Comparison of ENCODE assay signal across 25 cellular contexts in genomic region chr6:166312832-166313231, GRCh38. TPM values are rescaled to one million over a fixed set of nuclear protein-coding genes. Genes with fewer than 3 reads are reported as not detected.
"Had no signal": no experiment of that assay in that cellular context is flagged by ENCODE, and none has a peak within 500 bp of the region (broad histone marks: within the 10 kb centered on the region; RNA-seq: fewer than 3 reads in every experiment).

No MANE protein-coding gene starts in this region.

- H3K79me2 ChIP-seq: hepatocyte had no signal

- H3K36me3 Mint-ChIP-seq: activated CD4-positive, alpha-beta memory T cell treated with anti-CD3 and anti-CD28 coated beads for 36 hours; activated CD8-positive, alpha-beta memory T cell treated with anti-CD3 and anti-CD28 coated beads, Interleukin-2, amount 10 ng/mL, durations not matched to agents 7 days and 5 days; activated naive CD8-positive, alpha-beta T cell had no signal

- H3K9me3 Mint-ChIP-seq: activated CD4-positive, alpha-beta memory T cell treated with anti-CD3 and anti-CD28 coated beads for 36 hours; activated CD4-positive, alpha-beta T cell treated with anti-CD3 and anti-CD28 coated beads, Interleukin-2, amount 10 ng/mL, durations not matched to agents 24 days and 14 days; activated T-helper 17 cell treated with anti-CD3 and anti-CD28 coated beads, Interleukin-2, amount 50 U/mL, for 72 hours; dendritic cell treated with granulocyte-macrophage colony-stimulating factor and Interleukin-4, amounts not matched to agents 40 ng/mL and 50 ng/mL, for 4 days; endodermal cell had no signal

- DNase-seq: activated CD4-positive, alpha-beta T cell treated with anti-CD3 and anti-CD28 coated beads, Interleukin-2, amount 10 ng/mL, durations not matched to agents 24 days and 14 days; activated CD4-positive, CD25-positive, alpha-beta regulatory T cell treated with anti-CD3 and anti-CD28 coated beads, Interleukin-2, amount 50 U/mL, for 72 hours; aorta; central memory CD4-positive, alpha-beta T cell; cerebellar nuclear complex; heart right ventricle had no signal

- H3K27ac Mint-ChIP-seq: activated CD4-positive, alpha-beta memory T cell treated with anti-CD3 and anti-CD28 coated beads for 36 hours; activated CD4-positive, alpha-beta T cell treated with anti-CD3 and anti-CD28 coated beads for 36 hours; activated CD4-positive, alpha-beta T cell treated with anti-CD3 and anti-CD28 coated beads, Interleukin-2, amount 10 ng/mL, durations not matched to agents 24 days and 14 days; activated CD8-positive, alpha-beta memory T cell treated with anti-CD3 and anti-CD28 coated beads, Interleukin-2, amount 10 ng/mL, durations not matched to agents 7 days and 5 days; activated CD8-positive, alpha-beta T cell treated with anti-CD3 and anti-CD28 coated beads, Interleukin-2, amount 10 ng/mL, durations not matched to agents 7 days and 5 days; activated naive CD8-positive, alpha-beta T cell; activated T-helper 17 cell treated with anti-CD3 and anti-CD28 coated beads, Interleukin-2, amount 50 U/mL, for 72 hours; dendritic cell treated with granulocyte-macrophage colony-stimulating factor and Interleukin-4, amounts not matched to agents 40 ng/mL and 50 ng/mL, for 4 days had no signal

- H3K4me3 Mint-ChIP-seq: activated CD4-positive, alpha-beta memory T cell treated with anti-CD3 and anti-CD28 coated beads for 36 hours; activated CD4-positive, alpha-beta T cell treated with anti-CD3 and anti-CD28 coated beads for 36 hours; activated CD4-positive, alpha-beta T cell treated with anti-CD3 and anti-CD28 coated beads, Interleukin-2, amount 10 ng/mL, durations not matched to agents 24 days and 14 days; activated CD8-positive, alpha-beta memory T cell treated with anti-CD3 and anti-CD28 coated beads, Interleukin-2, amount 10 ng/mL, durations not matched to agents 7 days and 5 days; activated CD8-positive, alpha-beta T cell treated with anti-CD3 and anti-CD28 coated beads, Interleukin-2, amount 10 ng/mL, durations not matched to agents 7 days and 5 days; activated naive CD8-positive, alpha-beta T cell; activated T-helper 17 cell treated with anti-CD3 and anti-CD28 coated beads, Interleukin-2, amount 50 U/mL, for 72 hours; dendritic cell treated with granulocyte-macrophage colony-stimulating factor and Interleukin-4, amounts not matched to agents 40 ng/mL and 50 ng/mL, for 4 days had no signal

- H3K4me2 ChIP-seq: hepatocyte had no signal

- H3K4me1 Mint-ChIP-seq: activated CD4-positive, alpha-beta T cell treated with anti-CD3 and anti-CD28 coated beads, Interleukin-2, amount 10 ng/mL, durations not matched to agents 24 days and 14 days; activated CD8-positive, alpha-beta memory T cell treated with anti-CD3 and anti-CD28 coated beads, Interleukin-2, amount 10 ng/mL, durations not matched to agents 7 days and 5 days; activated T-helper 17 cell treated with anti-CD3 and anti-CD28 coated beads, Interleukin-2, amount 50 U/mL, for 72 hours had no signal

- H3K27ac ChIP-seq: adrenal gland, body of pancreas, breast epithelium, cardiac muscle cell, colonic mucosa, esophagus muscularis mucosa, gastroesophageal sphincter, heart right ventricle, hepatocyte had no signal

- H3K9me3 ChIP-seq: adrenal gland, body of pancreas, breast epithelium, colonic mucosa, esophagus muscularis mucosa, gastroesophageal sphincter, heart right ventricle had no signal

- H3K4me1 ChIP-seq: colonic mucosa had no signal

- H3K4me3 ChIP-seq: adrenal gland, body of pancreas, breast epithelium, cardiac muscle cell, colonic mucosa, dorsolateral prefrontal cortex, esophagus muscularis mucosa, gastroesophageal sphincter, heart right ventricle, hepatocyte had no signal

- H2AFZ ChIP-seq: hepatocyte had no signal

- H3K36me3 ChIP-seq: adrenal gland, breast epithelium, cardiac muscle cell, colonic mucosa, esophagus muscularis mucosa, gastroesophageal sphincter, heart right ventricle had no signal

RNA-seq across cellular contexts. Expression of gene PRR18, which starts 4.6 kb away (rescaled TPM):
- total RNA-seq: activated CD4-positive, alpha-beta T cell treated with anti-CD3 and anti-CD28 coated beads, Interleukin-2, amount 10 ng/mL, durations not matched to agents 24 days and 14 days; activated CD8-positive, alpha-beta memory T cell treated with anti-CD3 and anti-CD28 coated beads, Interleukin-2, amount 10 ng/mL, durations not matched to agents 7 days and 5 days; activated CD8-positive, alpha-beta T cell treated with anti-CD3 and anti-CD28 coated beads, Interleukin-2, amount 10 ng/mL, durations not matched to agents 7 days and 5 days; activated T-helper 17 cell treated with anti-CD3 and anti-CD28 coated beads, Interleukin-2, amount 50 U/mL, for 72 hours; aorta; body of pancreas; colonic mucosa; gastroesophageal sphincter; glomerular endothelial cell; T-helper 1 cell treated with Interleukin-12 subunit alpha and Interleukin-12 subunit beta and Interleukin-4 antibody, amounts not matched to agents 30 ng/mL and 1 ng/mL, for 36 hours had no signal
- polyA plus RNA-seq: aorta had no signal
